Comparison of ENCODE assay signal across 1 cellular context in genomic region chr11:64723117-64723906, GRCh38.
A peak's percentile ranks its signal among the peaks of the same experiment; 100 is the strongest.
TF ChIP-seq lines count a peak whose summit lies in the region.

Gene NRXN2, minus strand, starts transcription at chr11:64723197. Its CDS starts 9,498 bp downstream, at chr11:64713699.

TF ChIP-seq in GM12878, 131 proteins besides CTCF, POLR2A, EP300 and RAD21 (continued from another document and continues in another):
- TF ChIP-seq JUNB (IDR thresholded peaks at IDR 0.05) (no peak), EZH2 (IDR thresholded peaks at IDR 0.05; ENCODE audit: borderline replicate concordance, control insufficient read depth, low read depth, low read length) (no peak), GABPA (IDR thresholded peaks at IDR 0.05; ENCODE audit: low read depth) (no peak), RBBP5 (conservative IDR thresholded peaks at IDR 0.05) (no peak), EGR1 (IDR thresholded peaks at IDR 0.05; ENCODE audit: borderline replicate concordance in 1 of 2, low read depth in 2 of 2, low read length in 2 of 2) (no peak), BMI1 (IDR thresholded peaks at IDR 0.05; ENCODE audit: borderline replicate concordance) (no peak), ZSCAN29 (IDR thresholded peaks at IDR 0.05) (no peak), TAF1 (IDR thresholded peaks at IDR 0.05; ENCODE audit: borderline replicate concordance, low read depth, low read length) (0 out of 2 replicates have a peak, but pooled peaks have one; percentile 5), CBX3 (IDR thresholded peaks at IDR 0.05; ENCODE audit: borderline replicate concordance, low read depth) (no peak), SP1 (IDR thresholded peaks at IDR 0.05; ENCODE audit: low read depth, low read length) (peak; percentile 93), CUX1 (IDR thresholded peaks at IDR 0.05; ENCODE audit: insufficient replicate concordance, low read depth, low read length) (no peak), MTA2 (IDR thresholded peaks at IDR 0.05; ENCODE audit: low read depth) (peak; percentile 36; the same call in 1 of the 2 replicates), ZBED1 (IDR thresholded peaks at IDR 0.05; ENCODE audit: borderline replicate concordance) (no peak), SIN3A (IDR thresholded peaks at IDR 0.05; ENCODE audit: low read depth, low read length) (no peak), PRDM15 (CRISPR knock-in tag; IDR thresholded peaks at IDR 0.05) (no peak), LARP7 (IDR thresholded peaks at IDR 0.05) (peak; percentile 59; the same call in 1 of the 2 replicates), HCFC1 (IDR thresholded peaks at IDR 0.05; ENCODE audit: low read length) (no peak), CBFB (IDR thresholded peaks at IDR 0.05; ENCODE audit: low read depth) (no peak), MYB (IDR thresholded peaks at IDR 0.05; ENCODE audit: borderline replicate concordance, low read depth, low read length) (no peak), NRF1 (conservative IDR thresholded peaks at IDR 0.05; ENCODE audit: low read depth, low read length) (no peak), BHLHE40 (IDR thresholded peaks at IDR 0.05; ENCODE audit: borderline replicate concordance in 1 of 2, low read depth in 2 of 2, low read length in 1 of 2) (no peak), MYC (IDR thresholded peaks at IDR 0.05; ENCODE audit: insufficient read depth, insufficient read length, insufficient replicate concordance, low read length, severe bottlenecking) (no peak), HDAC6 (IDR thresholded peaks at IDR 0.05; ENCODE audit: unreplicated experiment) (no peak), NFYA (IDR thresholded peaks at IDR 0.05; ENCODE audit: borderline replicate concordance, low read depth, low read length) (no peak; the same call in 1 of the 2 replicates), CEBPZ (IDR thresholded peaks at IDR 0.05; ENCODE audit: low read depth, low read length) (no peak), ETV6 (conservative IDR thresholded peaks at IDR 0.05 in 1 of 2, IDR thresholded peaks at IDR 0.05 in 1 of 2; ENCODE audit: borderline replicate concordance in 1 of 2, low read depth in 1 of 2) (no peak), BRCA1 (IDR thresholded peaks at IDR 0.05; ENCODE audit: low read depth, low read length) (no peak; the same call in 1 of the 2 replicates), SUZ12 (IDR thresholded peaks at IDR 0.05; ENCODE audit: unreplicated experiment) (no peak), CEBPB (IDR thresholded peaks at IDR 0.05; ENCODE audit: borderline replicate concordance in 1 of 2, low read depth in 2 of 2, low read length in 2 of 2) (no peak), YBX1 (IDR thresholded peaks at IDR 0.05) (no peak), PAX8 (IDR thresholded peaks at IDR 0.05) (no peak), POLR2AphosphoS2 (IDR thresholded peaks at IDR 0.05; ENCODE audit: low read depth, low read length) (no peak), ELK1 (IDR thresholded peaks at IDR 0.05; ENCODE audit: low read depth, low read length) (no peak), ZBTB33 (IDR thresholded peaks at IDR 0.05) (no peak), RUNX3 (IDR thresholded peaks at IDR 0.05; ENCODE audit: low read length) (peak; percentile 12; the same call in 1 of the 2 replicates), FOS (IDR thresholded peaks at IDR 0.05; ENCODE audit: borderline replicate concordance, extremely low read depth, insufficient read length) (peak; percentile 42)
- TF ChIP-seq, protein P1, sequence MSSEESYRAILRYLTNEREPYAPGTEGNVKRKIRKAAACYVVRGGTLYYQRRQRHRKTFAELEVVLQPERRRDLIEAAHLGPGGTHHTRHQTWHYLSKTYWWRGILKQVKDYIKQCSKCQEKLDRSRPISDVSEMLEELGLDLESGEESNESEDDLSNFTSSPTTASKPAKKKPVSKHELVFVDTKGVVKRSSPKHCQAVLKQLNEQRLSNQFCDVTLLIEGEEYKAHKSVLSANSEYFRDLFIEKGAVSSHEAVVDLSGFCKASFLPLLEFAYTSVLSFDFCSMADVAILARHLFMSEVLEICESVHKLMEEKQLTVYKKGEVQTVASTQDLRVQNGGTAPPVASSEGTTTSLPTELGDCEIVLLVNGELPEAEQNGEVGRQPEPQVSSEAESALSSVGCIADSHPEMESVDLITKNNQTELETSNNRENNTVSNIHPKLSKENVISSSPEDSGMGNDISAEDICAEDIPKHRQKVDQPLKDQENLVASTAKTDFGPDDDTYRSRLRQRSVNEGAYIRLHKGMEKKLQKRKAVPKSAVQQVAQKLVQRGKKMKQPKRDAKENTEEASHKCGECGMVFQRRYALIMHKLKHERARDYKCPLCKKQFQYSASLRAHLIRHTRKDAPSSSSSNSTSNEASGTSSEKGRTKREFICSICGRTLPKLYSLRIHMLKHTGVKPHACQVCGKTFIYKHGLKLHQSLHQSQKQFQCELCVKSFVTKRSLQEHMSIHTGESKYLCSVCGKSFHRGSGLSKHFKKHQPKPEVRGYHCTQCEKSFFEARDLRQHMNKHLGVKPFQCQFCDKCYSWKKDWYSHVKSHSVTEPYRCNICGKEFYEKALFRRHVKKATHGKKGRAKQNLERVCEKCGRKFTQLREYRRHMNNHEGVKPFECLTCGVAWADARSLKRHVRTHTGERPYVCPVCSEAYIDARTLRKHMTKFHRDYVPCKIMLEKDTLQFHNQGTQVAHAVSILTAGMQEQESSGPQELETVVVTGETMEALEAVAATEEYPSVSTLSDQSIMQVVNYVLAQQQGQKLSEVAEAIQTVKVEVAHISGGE (CRISPR knock-in tag; IDR thresholded peaks at IDR 0.05) = no peak
- TF ChIP-seq, protein P2, sequence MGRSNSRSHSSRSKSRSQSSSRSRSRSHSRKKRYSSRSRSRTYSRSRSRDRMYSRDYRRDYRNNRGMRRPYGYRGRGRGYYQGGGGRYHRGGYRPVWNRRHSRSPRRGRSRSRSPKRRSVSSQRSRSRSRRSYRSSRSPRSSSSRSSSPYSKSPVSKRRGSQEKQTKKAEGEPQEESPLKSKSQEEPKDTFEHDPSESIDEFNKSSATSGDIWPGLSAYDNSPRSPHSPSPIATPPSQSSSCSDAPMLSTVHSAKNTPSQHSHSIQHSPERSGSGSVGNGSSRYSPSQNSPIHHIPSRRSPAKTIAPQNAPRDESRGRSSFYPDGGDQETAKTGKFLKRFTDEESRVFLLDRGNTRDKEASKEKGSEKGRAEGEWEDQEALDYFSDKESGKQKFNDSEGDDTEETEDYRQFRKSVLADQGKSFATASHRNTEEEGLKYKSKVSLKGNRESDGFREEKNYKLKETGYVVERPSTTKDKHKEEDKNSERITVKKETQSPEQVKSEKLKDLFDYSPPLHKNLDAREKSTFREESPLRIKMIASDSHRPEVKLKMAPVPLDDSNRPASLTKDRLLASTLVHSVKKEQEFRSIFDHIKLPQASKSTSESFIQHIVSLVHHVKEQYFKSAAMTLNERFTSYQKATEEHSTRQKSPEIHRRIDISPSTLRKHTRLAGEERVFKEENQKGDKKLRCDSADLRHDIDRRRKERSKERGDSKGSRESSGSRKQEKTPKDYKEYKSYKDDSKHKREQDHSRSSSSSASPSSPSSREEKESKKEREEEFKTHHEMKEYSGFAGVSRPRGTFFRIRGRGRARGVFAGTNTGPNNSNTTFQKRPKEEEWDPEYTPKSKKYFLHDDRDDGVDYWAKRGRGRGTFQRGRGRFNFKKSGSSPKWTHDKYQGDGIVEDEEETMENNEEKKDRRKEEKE (IDR thresholded peaks at IDR 0.05) = no peak
